ENCODE assay signal across 28 cellular contexts in genomic region chr7:121323515-121323914, GRCh38. TPM values are rescaled to one million over a fixed set of nuclear protein-coding genes. Genes with fewer than 3 reads are reported as not detected.
"Had no signal": no experiment of that assay in that cellular context is flagged by ENCODE, and none has a peak within 500 bp of the region (broad histone marks: within the 10 kb centered on the region; RNA-seq: fewer than 3 reads in every experiment).

No MANE protein-coding gene starts in this region.

- H3K36me3 Mint-ChIP-seq: activated naive CD8-positive, alpha-beta T cell; stimulated activated effector memory CD8-positive, alpha-beta T cell treated with anti-CD3 and anti-CD28 coated beads, Interleukin-12 subunit alpha, Interleukin-12 subunit beta, amount 100 ng/mL, for 72 hours had no signal

- H3K4me1 Mint-ChIP-seq: immature natural killer cell had no signal

- ATAC-seq: esophagus mucosa; left lobe of liver; lower lobe of right lung; right lobe of liver; stimulated activated effector memory CD8-positive, alpha-beta T cell treated with anti-CD3 and anti-CD28 coated beads, Interleukin-12 subunit alpha, Interleukin-12 subunit beta, amount 100 ng/mL, for 72 hours had no signal

- H3K9me3 Mint-ChIP-seq: central memory CD8-positive, alpha-beta T cell; dendritic cell treated with granulocyte-macrophage colony-stimulating factor and Interleukin-4, amounts not matched to agents 40 ng/mL and 50 ng/mL, for 4 days; endodermal cell; immature natural killer cell; naive B cell; stimulated activated effector memory CD8-positive, alpha-beta T cell treated with anti-CD3 and anti-CD28 coated beads, Interleukin-12 subunit alpha, Interleukin-12 subunit beta, amount 100 ng/mL, for 72 hours had no signal

- H3K27ac Mint-ChIP-seq: activated naive CD8-positive, alpha-beta T cell; dendritic cell treated with granulocyte-macrophage colony-stimulating factor and Interleukin-4, amounts not matched to agents 40 ng/mL and 50 ng/mL, for 4 days; endodermal cell; immature natural killer cell; progenitor cell of endocrine pancreas; stimulated activated effector memory CD8-positive, alpha-beta T cell treated with anti-CD3 and anti-CD28 coated beads, Interleukin-12 subunit alpha, Interleukin-12 subunit beta, amount 100 ng/mL, for 72 hours had no signal

- DNase-seq: activated CD4-positive, alpha-beta T cell treated with anti-CD3 and anti-CD28 coated beads for 4 hours; activated CD4-positive, alpha-beta T cell treated with anti-CD3 and anti-CD28 coated beads, Interleukin-2, amount 50 U/mL, for 4 hours; activated effector memory CD4-positive, alpha-beta T cell treated with Interleukin-2 at 50 U/mL for 16 hours; activated naive CD4-positive, alpha-beta T cell treated with Interleukin-2 at 50 U/mL for 16 hours; activated T-cell treated with anti-CD3 and anti-CD28 coated beads for 4 hours; anterior cingulate cortex; endodermal cell; foreskin fibroblast; head of caudate nucleus; hypothalamus; immature natural killer cell; kidney glomerular epithelial cell; lower lobe of right lung; mesenchymal stem cell; naive B cell; ovary; right lobe of liver; stimulated activated CD4-positive, alpha-beta T cell treated with anti-CD3 and anti-CD28 coated beads, Interleukin-12 subunit alpha, Interleukin-12 subunit beta, amount 100 ng/mL, for 4 hours; stimulated activated CD4-positive, alpha-beta T cell treated with anti-CD3 and anti-CD28 coated beads, Interleukin-4, amount 100 ng/mL, for 24 hours had no signal

- H3K4me3 Mint-ChIP-seq: activated naive CD8-positive, alpha-beta T cell; central memory CD8-positive, alpha-beta T cell; dendritic cell treated with granulocyte-macrophage colony-stimulating factor and Interleukin-4, amounts not matched to agents 40 ng/mL and 50 ng/mL, for 4 days; endodermal cell; immature natural killer cell; stimulated activated effector memory CD8-positive, alpha-beta T cell treated with anti-CD3 and anti-CD28 coated beads, Interleukin-12 subunit alpha, Interleukin-12 subunit beta, amount 100 ng/mL, for 72 hours had no signal

- H3K27me3 Mint-ChIP-seq: naive B cell had no signal

RNA-seq across cellular contexts. Expression of gene WNT16, which starts 5.3 kb away (rescaled TPM):
- total RNA-seq: bronchial epithelial cell; left lobe of liver; lower lobe of right lung; progenitor cell of endocrine pancreas; right lobe of liver; T-helper 1 cell treated with Interleukin-12 subunit alpha and Interleukin-12 subunit beta and Interleukin-4 antibody, amounts not matched to agents 30 ng/mL and 1 ng/mL, for 36 hours had no signal
